18 cellular contexts compared by ENCODE assay signal in the genomic region with DNA sequence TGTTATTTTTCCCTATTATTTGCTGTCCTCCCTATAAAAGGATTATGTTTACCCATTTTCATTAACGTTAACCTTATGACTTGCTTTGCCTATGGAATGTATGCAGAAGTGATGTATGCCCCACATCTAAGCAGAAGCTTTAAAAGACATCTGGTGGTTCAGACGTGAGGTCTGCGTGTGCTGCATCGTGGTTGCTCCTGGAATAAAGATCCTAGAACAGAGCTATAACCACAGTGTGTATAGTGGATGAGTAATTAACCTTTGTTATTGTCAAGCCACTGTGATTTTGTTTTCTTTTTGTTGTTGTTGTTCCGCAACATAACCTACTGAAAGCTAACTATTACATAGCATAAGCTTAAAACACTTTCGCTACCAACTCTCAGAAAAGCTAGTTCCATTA. TPM values are rescaled to one million over a fixed set of nuclear protein-coding genes. Genes with fewer than 3 reads are reported as not detected.
DNase-seq lines count a peak whose midpoint lies in the region; ATAC-seq, FAIRE-seq and TF ChIP-seq lines count a peak whose summit lies in the region.
"Had no signal": no experiment of that assay in that cellular context is flagged by ENCODE, and none has a peak within 500 bp of the region (broad histone marks: within the 10 kb centered on the region; RNA-seq: fewer than 3 reads in every experiment).

No MANE protein-coding gene starts in this region.

- H3K9me3 Mint-ChIP-seq in activated T-cell treated with anti-CD3 and anti-CD28 coated beads, Interleukin-2, amount 50 U/mL, for 4 hours: no peaks in the 10 kb centered on the region
- H3K9me3 Mint-ChIP-seq in activated naive CD4-positive, alpha-beta T cell treated with anti-CD3 and anti-CD28 coated beads, Interleukin-2, amount 10 ng/mL, durations not matched to agents 7 days and 5 days: no peaks in the 10 kb centered on the region
- H3K9me3 Mint-ChIP-seq: CD8-positive, alpha-beta memory T cell; HFFc6 had no signal

- H3K4me1 Mint-ChIP-seq in activated T-cell treated with anti-CD3 and anti-CD28 coated beads, Interleukin-2, amount 50 U/mL, for 4 hours (ENCODE audit: low read depth): no peaks in the 10 kb centered on the region
- no peaks in the 10 kb centered on the region for H3K4me1 Mint-ChIP-seq in activated naive CD4-positive, alpha-beta T cell treated with anti-CD3 and anti-CD28 coated beads, Interleukin-2, amount 10 ng/mL, durations not matched to agents 7 days and 5 days
- H3K4me1 Mint-ChIP-seq: CD8-positive, alpha-beta memory T cell had no signal

- no peak overlapping the region for H3K27ac Mint-ChIP-seq in activated naive CD4-positive, alpha-beta T cell treated with anti-CD3 and anti-CD28 coated beads, Interleukin-2, amount 10 ng/mL, durations not matched to agents 7 days and 5 days
- H3K27ac Mint-ChIP-seq: HFFc6 had no signal

- no peak overlapping the region for H3K4me3 ChIP-seq in fibroblast of mammary gland (ENCODE audit: control insufficient read depth, low read depth, low read length)
- H3K4me3 ChIP-seq: BLaER1 had no signal

- TF ChIP-seq CTCF in fibroblast of mammary gland (conservative IDR thresholded peaks at IDR 0.05; ENCODE audit: control insufficient read depth, insufficient read depth, low read depth, low read length): no peak

- H3K27me3 Mint-ChIP-seq in activated T-cell treated with anti-CD3 and anti-CD28 coated beads, Interleukin-2, amount 50 U/mL, for 4 hours (ENCODE audit: low read depth): no peaks in the 10 kb centered on the region
- H3K27me3 Mint-ChIP-seq in activated naive CD4-positive, alpha-beta T cell treated with anti-CD3 and anti-CD28 coated beads, Interleukin-2, amount 10 ng/mL, durations not matched to agents 7 days and 5 days: peaks cover 10% of the 10 kb centered on the region

- no peak overlapping the region for H3K4me3 Mint-ChIP-seq in activated T-cell treated with anti-CD3 and anti-CD28 coated beads, Interleukin-2, amount 50 U/mL, for 4 hours
- H3K4me3 Mint-ChIP-seq in activated naive CD4-positive, alpha-beta T cell treated with anti-CD3 and anti-CD28 coated beads, Interleukin-2, amount 10 ng/mL, durations not matched to agents 7 days and 5 days: no peak overlapping the region
- H3K4me3 Mint-ChIP-seq: CD8-positive, alpha-beta memory T cell; HFFc6 had no signal

- H3K36me3 Mint-ChIP-seq in activated T-cell treated with anti-CD3 and anti-CD28 coated beads, Interleukin-2, amount 50 U/mL, for 4 hours (ENCODE audit: insufficient read depth): no peaks in the 10 kb centered on the region
- H3K36me3 Mint-ChIP-seq in activated naive CD4-positive, alpha-beta T cell treated with anti-CD3 and anti-CD28 coated beads, Interleukin-2, amount 10 ng/mL, durations not matched to agents 7 days and 5 days: no peaks in the 10 kb centered on the region

- peak; percentile 58 for DNase-seq in NCI-H82 (lab: John Stamatoyannopoulos, UW)
- no peak for DNase-seq in NCI-H82 treated with DMSO at 0.1 percent for 48 hours (lab: John Stamatoyannopoulos, UW; ENCODE audit: unreplicated experiment)
- DNase-seq in LHCN-M2 (ENCODE audit: low read depth): peak; percentile 52
- peak; percentile 17 for DNase-seq in fibroblast of mammary gland (ENCODE audit: low read depth)
- no peak for DNase-seq in activated T-cell treated with anti-CD3 and anti-CD28 coated beads, Interleukin-2, amount 50 U/mL, for 4 hours
- DNase-seq in activated naive CD4-positive, alpha-beta T cell treated with anti-CD3 and anti-CD28 coated beads, Interleukin-2, amount 10 ng/mL, durations not matched to agents 7 days and 5 days: no peak
- no peak for DNase-seq in frontal cortex (ENCODE audit: low spot score in 2 of 2)
- DNase-seq: AML-193; Caco-2; CD8-positive, alpha-beta memory T cell; DMS53; GOT3; HCEC 1CT; HFFc6 had no signal

- no peak for ATAC-seq in GM21825 (IDR thresholded peaks at IDR 0.05; ENCODE audit: unreplicated experiment)
- ATAC-seq in activated T-cell treated with anti-CD3 and anti-CD28 coated beads, Interleukin-2, amount 50 U/mL, for 4 hours: no peak
- ATAC-seq: HepG2 had no signal

- no peak for FAIRE-seq in frontal cortex (lab: Jason Lieb, UNC)
- FAIRE-seq: HepG2, HTR-8/SVneo had no signal

- CTCF ChIA-PET in activated naive CD4-positive, alpha-beta T cell treated with anti-CD3 and anti-CD28 coated beads, Interleukin-2, amount 10 ng/mL, durations not matched to agents 7 days and 5 days (lab: Charles Lee): interaction anchor here (1.1 kb wide), 1 partner anchor 12 kb away, joined by 3 read pairs; no protein-coding TSS in a partner anchor

RNA-seq across cellular contexts. Expression of gene CFAP36, which starts 20.9 kb away (rescaled TPM):
- 25.1 and 28.4 TPM in 2 replicates for total RNA-seq in LHCN-M2 (2014; rRNA removed)
- polyA plus RNA-seq in LHCN-M2 (2012): 27.3 TPM
- 10 to 100 TPM; 24.0 to 26.0 (median 25.8) TPM for total RNA-seq in activated T-cell treated with anti-CD3 and anti-CD28 coated beads, Interleukin-2, amount 50 U/mL, for 4 hours
- total RNA-seq in frontal cortex: 27.3 TPM

Comparison
In these comparisons a context has a peak if more than half of its experiments do, and no peak if none do; other contexts are left out.
1. DNase-seq: peak in NCI-H82 (single experiment), LHCN-M2 (single experiment) and fibroblast of mammary gland (single experiment); none in NCI-H82 treated with DMSO at 0.1 percent for 48 hours (single experiment), activated T-cell treated with anti-CD3 and anti-CD28 coated beads, Interleukin-2, amount 50 U/mL, for 4 hours (single experiment), activated naive CD4-positive, alpha-beta T cell treated with anti-CD3 and anti-CD28 coated beads, Interleukin-2, amount 10 ng/mL, durations not matched to agents 7 days and 5 days (single experiment) and frontal cortex (0 of 2).